Comparison of ENCODE assay signal across 22 cellular contexts in the genomic region with DNA sequence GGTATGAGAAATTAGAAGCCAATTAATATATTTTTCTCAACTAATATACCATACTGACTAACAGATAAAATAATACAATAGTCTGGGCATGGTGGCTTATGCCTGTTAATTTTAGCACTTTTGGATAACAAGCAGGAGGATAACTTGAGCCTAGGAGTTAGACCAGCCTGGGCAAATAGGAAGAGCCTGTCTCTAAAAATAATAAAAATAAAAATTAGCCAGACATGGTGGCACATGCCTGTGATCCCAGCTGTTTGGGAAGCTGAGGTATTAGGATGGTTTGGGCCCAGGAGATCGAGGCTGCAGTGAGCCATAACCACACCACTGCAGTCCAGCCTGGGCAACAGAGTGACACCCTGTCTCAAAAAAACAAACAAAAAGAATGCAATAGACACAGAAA. TPM values are rescaled to one million over a fixed set of nuclear protein-coding genes. Genes with fewer than 3 reads are reported as not detected.
DNase-seq lines count a peak whose midpoint lies in the region; ATAC-seq lines count a peak whose summit lies in the region.
"Had no signal": no experiment of that assay in that cellular context is flagged by ENCODE, and none has a peak within 500 bp of the region (broad histone marks: within the 10 kb centered on the region; RNA-seq: fewer than 3 reads in every experiment).

No MANE protein-coding gene starts in this region.

- H3K27me3 Mint-ChIP-seq in central memory CD8-positive, alpha-beta T cell, result no peaks in the 10 kb centered on the region
- no peaks in the 10 kb centered on the region for H3K27me3 Mint-ChIP-seq in naive thymus-derived CD4-positive, alpha-beta T cell
- H3K27me3 Mint-ChIP-seq: B cell had no signal

- ATAC-seq in left ventricle myocardium superior (peak; percentile 45), Right ventricle myocardium superior (ENCODE audit: poor library complexity) (no peak), HG02623 (IDR thresholded peaks at IDR 0.05; ENCODE audit: unreplicated experiment) (no peak), HG02970 (IDR thresholded peaks at IDR 0.05; ENCODE audit: low FRiP score, unreplicated experiment) (no peak)
- no peak for ATAC-seq in central memory CD8-positive, alpha-beta T cell (replicated peaks; ENCODE audit: extremely low read depth, poor library complexity, severe bottlenecking)
- ATAC-seq in naive thymus-derived CD4-positive, alpha-beta T cell, result no peak
- ATAC-seq: PC-3 had no signal

- DNase-seq in left ventricle myocardium superior, result no peak
- no peak for DNase-seq in Right ventricle myocardium superior
- no peak for DNase-seq in central memory CD8-positive, alpha-beta T cell (ENCODE audit: low spot score in 2 of 2)
- DNase-seq in naive thymus-derived CD4-positive, alpha-beta T cell, result no peak
- DNase-seq in anterior cingulate cortex (lab: John Stamatoyannopoulos, UW), result no peak
- DNase-seq: DMS153; GOT3; HFFc6; KBM-7; MG63; NCI-H2029; NCI-H446; NCI-H524 treated with DMSO at 0.1 percent for 48 hours; NCI-H82; NK-92 treated with Interleukin-12 subunit alpha and Interleukin-12 subunit beta, amount 100 ng/mL, for 24 hours; PC-3 had no signal

- POLR2A ChIA-PET in naive thymus-derived CD4-positive, alpha-beta T cell (lab: Charles Lee), result interaction anchor here (0.6 kb wide), 1 partner anchor 11 kb away, joined by 3 read pairs; no protein-coding TSS in a partner anchor

- CTCF ChIA-PET in naive thymus-derived CD4-positive, alpha-beta T cell (lab: Charles Lee), result no interaction called here

- H3K4me3 ChIP-seq in naive thymus-derived CD4-positive, alpha-beta T cell (ENCODE audit: low read length), result no peak overlapping the region
- H3K4me3 ChIP-seq: HAP-1, MG63, SJSA1 had no signal

- H3K27ac Mint-ChIP-seq in central memory CD8-positive, alpha-beta T cell (ENCODE audit: low read depth), result peak overlapping the region; percentile 8
- peak overlapping the region in 7 of 9 donors; percentile 25 to 72 (median 54) for H3K27ac Mint-ChIP-seq in naive thymus-derived CD4-positive, alpha-beta T cell
- H3K27ac Mint-ChIP-seq: B cell, HFFc6 had no signal

- intact Hi-C loops in left ventricle myocardium superior (cut with micrococcal nuclease) (no loop called here), Right ventricle myocardium superior (cut with DNase I) (loop anchor here (5.0 kb wide), 1 partner anchor 40 kb away; no protein-coding TSS in a partner anchor)
- intact Hi-C loops in naive thymus-derived CD4-positive, alpha-beta T cell (cut with micrococcal nuclease), result no loop called here

- no peaks in the 10 kb centered on the region for H3K4me1 Mint-ChIP-seq in central memory CD8-positive, alpha-beta T cell
- H3K4me1 Mint-ChIP-seq in naive thymus-derived CD4-positive, alpha-beta T cell, result peaks cover 0 to 2% (median 0%) of the 10 kb centered on the region in 7 donors
- H3K4me1 Mint-ChIP-seq: B cell, CD14-positive monocyte had no signal

- no peak overlapping the region for H3K4me3 Mint-ChIP-seq in central memory CD8-positive, alpha-beta T cell
- no peak overlapping the region for H3K4me3 Mint-ChIP-seq in naive thymus-derived CD4-positive, alpha-beta T cell
- H3K4me3 Mint-ChIP-seq: B cell, CD14-positive monocyte, HFFc6 had no signal

- no peaks in the 10 kb centered on the region for H3K4me1 ChIP-seq in naive thymus-derived CD4-positive, alpha-beta T cell (ENCODE audit: control insufficient read depth in 2 of 2, insufficient read depth in 2 of 2, low read length in 2 of 2)
- H3K4me1 ChIP-seq: HAP-1, SJSA1 had no signal

- H3K27ac ChIP-seq in naive thymus-derived CD4-positive, alpha-beta T cell (ENCODE audit: low read depth, low read length), result no peak overlapping the region
- H3K27ac ChIP-seq: SJSA1 had no signal

- peaks cover 72% of the 10 kb centered on the region for H3K36me3 Mint-ChIP-seq in central memory CD8-positive, alpha-beta T cell (ENCODE audit: insufficient read depth)
- peaks cover 12 to 40% (median 29%) of the 10 kb centered on the region in 5 donors for H3K36me3 Mint-ChIP-seq in naive thymus-derived CD4-positive, alpha-beta T cell

- H3K9me3 ChIP-seq in naive thymus-derived CD4-positive, alpha-beta T cell (ENCODE audit: control insufficient read depth in 2 of 3, low read length in 3 of 3), result no peaks in the 10 kb centered on the region
- H3K9me3 ChIP-seq: HAP-1, MG63, SJSA1 had no signal

- H3K27me3 ChIP-seq in naive thymus-derived CD4-positive, alpha-beta T cell (ENCODE audit: control insufficient read depth in 2 of 2, insufficient read depth in 2 of 2, low read length in 2 of 2), result no peaks in the 10 kb centered on the region
- H3K27me3 ChIP-seq: MG63, SJSA1 had no signal

- peaks cover 16 to 66% (median 23%) of the 10 kb centered on the region in 3 experiments for H3K36me3 ChIP-seq in naive thymus-derived CD4-positive, alpha-beta T cell (ENCODE audit: control insufficient read depth in 2 of 3, insufficient read depth in 3 of 3, low read length in 3 of 3)

- no peaks in the 10 kb centered on the region for H3K9me3 Mint-ChIP-seq in central memory CD8-positive, alpha-beta T cell
- H3K9me3 Mint-ChIP-seq in naive thymus-derived CD4-positive, alpha-beta T cell, result peaks cover 0 to 1% (median 0%) of the 10 kb centered on the region in 11 donors
- H3K9me3 Mint-ChIP-seq: HFFc6 had no signal

RNA-seq across cellular contexts. Expression of gene KLHDC2, which starts 24.7 kb away (rescaled TPM):
- total RNA-seq in left ventricle myocardium superior, result 85.5 TPM
- 89.3 TPM for total RNA-seq in Right ventricle myocardium superior
- total RNA-seq in naive thymus-derived CD4-positive, alpha-beta T cell, result 100 to 1,000 TPM in 1 of 5 experiments, 10 to 100 TPM in 4; 33.2 to 105 (median 84.7) TPM
- 100 to 1,000 TPM in 1 of 2 donors, 10 to 100 TPM in 1; 89.3 to 103 TPM for polyA plus RNA-seq in naive thymus-derived CD4-positive, alpha-beta T cell

RNA-seq across cellular contexts. Expression of gene NEMF, which starts 60.0 kb away (rescaled TPM):
- 50.1 TPM for total RNA-seq in left ventricle myocardium superior
- total RNA-seq in Right ventricle myocardium superior, result 44.5 TPM
- 100 to 1,000 TPM in 4 of 5 experiments, 10 to 100 TPM in 1; 88.6 to 127 (median 105) TPM for total RNA-seq in naive thymus-derived CD4-positive, alpha-beta T cell
- polyA plus RNA-seq in naive thymus-derived CD4-positive, alpha-beta T cell, result 10 to 100 TPM; 36.8 to 42.8 TPM
